ENCODE assay signal across 9 cellular contexts in the genomic region with DNA sequence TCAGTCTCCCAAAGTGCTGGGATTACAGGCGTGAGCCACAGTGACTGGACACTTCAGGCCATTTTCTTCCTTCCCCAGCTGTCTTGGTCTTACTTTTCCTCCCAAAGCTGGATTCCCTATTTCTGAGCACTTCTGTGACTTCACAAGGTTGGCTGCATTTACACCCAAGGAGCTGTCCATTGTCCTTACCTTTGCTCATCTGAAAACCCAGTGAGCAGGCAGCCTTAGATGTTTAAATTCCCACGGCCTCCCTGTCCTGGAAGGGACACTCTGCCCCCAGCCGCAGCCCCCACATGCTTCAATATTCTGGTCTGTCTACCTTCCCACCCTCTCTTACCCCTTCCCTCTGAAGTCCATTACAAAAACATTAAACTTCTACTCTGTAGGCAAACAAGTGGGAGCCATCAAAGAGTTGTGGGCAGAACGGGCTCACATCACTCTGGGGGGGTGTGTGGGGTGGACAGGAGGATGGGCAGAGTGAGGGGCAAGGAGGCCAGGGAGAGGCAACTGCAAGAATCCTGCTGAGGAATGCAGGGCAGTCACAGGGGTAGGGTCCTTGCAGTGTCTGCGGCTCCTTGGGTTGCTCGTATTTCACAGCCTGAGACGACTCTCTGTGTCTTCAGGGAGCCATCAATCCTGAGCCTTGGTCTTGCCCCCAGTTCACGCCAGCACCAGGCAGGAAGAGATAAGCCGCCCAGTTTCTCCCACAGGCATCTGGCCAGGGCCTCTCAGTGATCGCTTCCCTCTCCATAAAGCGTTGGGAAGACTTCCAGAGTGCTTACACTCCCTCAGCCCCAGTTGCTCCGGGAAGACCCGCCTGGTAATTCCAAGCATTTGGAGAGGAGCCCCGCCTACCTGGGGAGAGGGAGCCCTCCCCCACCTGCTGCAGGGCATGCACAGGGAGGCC.
DNase-seq lines count a peak whose midpoint lies in the region; ATAC-seq and TF ChIP-seq lines count a peak whose summit lies in the region.
"Had no signal": no experiment of that assay in that cellular context is flagged by ENCODE, and none has a peak within 500 bp of the region (broad histone marks: within the 10 kb centered on the region; RNA-seq: fewer than 3 reads in every experiment).

No MANE protein-coding gene starts in this region.

- H2AFZ ChIP-seq in PC-3 (ENCODE audit: low read length): no peak overlapping the region
- H2AFZ ChIP-seq in PC-9: no peak overlapping the region

- no peak overlapping the region for H3K9ac ChIP-seq in PC-3 (ENCODE audit: low read length)

- intact Hi-C loops in PC-3 (cut with micrococcal nuclease) (loop anchor here (10.0 kb wide), 1 partner anchor 500 kb away; no protein-coding TSS in a partner anchor), heart right ventricle (cut with DNase I) (loop anchor here in 8 of 10 donors (5.0 to 10.0 kb wide), 13 partner anchors 37 to 510 kb away; partner anchors contain the start of gene ATXN7L1 (in 4 of the 8)), sigmoid colon (cut with DNase I) (loop anchor here (5.0 to 10.0 kb wide), 3 partner anchors 102 to 500 kb away; partner anchors contain the start of gene ATXN7L1), PC-9 (cut with micrococcal nuclease; ENCODE audit: unreplicated experiment) (loop anchor here (5.0 kb wide), 1 partner anchor 497 kb away; no protein-coding TSS in a partner anchor)

- no peak for TF ChIP-seq EP300 in sigmoid colon (IDR thresholded peaks at IDR 0.05)

- no peak overlapping the region for H3K4me2 ChIP-seq in PC-3 (ENCODE audit: low read length)
- no peak overlapping the region for H3K4me2 ChIP-seq in PC-9

- no peak overlapping the region for H3K27ac ChIP-seq in HEK293 (ENCODE audit: extremely low read depth, low read depth, low read length)
- H3K27ac ChIP-seq in PC-3 (ENCODE audit: low read length): no peak overlapping the region
- no peak overlapping the region for H3K27ac ChIP-seq in heart right ventricle
- H3K27ac ChIP-seq in sigmoid colon: peak overlapping the region in 1 of 4 donors; percentile 22
- no peak overlapping the region for H3K27ac ChIP-seq in PC-9

- 24 to 34% methylated on average over 14 of the region's 14 CpGs for WGBS in heart right ventricle, 2 donors
- WGBS in sigmoid colon, 2 donors: 44 to 65% methylated on average over 14 of the region's 14 CpGs

- H4K20me1 ChIP-seq in PC-3 (ENCODE audit: low read length) (no peaks in the 10 kb centered on the region), PC-9 (ENCODE audit: insufficient read depth) (no peaks in the 10 kb centered on the region)

- H3F3A ChIP-seq in PC-3 (ENCODE audit: low read length, unreplicated experiment) (peaks cover 8% of the 10 kb centered on the region), PC-9 (ENCODE audit: insufficient read depth, low read depth) (peaks cover 11% of the 10 kb centered on the region)

- DNase-seq in PC-3 (peak; percentile 44), heart right ventricle (peak; percentile 30 to 46), sigmoid colon (peak; percentile 67), PC-9 (no peak), NCI-H187 treated with DMSO at 0.1 percent for 48 hours (lab: John Stamatoyannopoulos, UW) (no peak), NOMO-1 treated with DMSO at 0.1 percent for 48 hours (lab: John Stamatoyannopoulos, UW; ENCODE audit: unreplicated experiment) (no peak), NCI-H1930 (lab: John Stamatoyannopoulos, UW) (no peak)

- H3K27me3 ChIP-seq in PC-3 (ENCODE audit: low read length): no peaks in the 10 kb centered on the region
- H3K27me3 ChIP-seq in heart right ventricle: no peaks in the 10 kb centered on the region
- no peaks in the 10 kb centered on the region for H3K27me3 ChIP-seq in sigmoid colon
- no peaks in the 10 kb centered on the region for H3K27me3 ChIP-seq in PC-9 (ENCODE audit: insufficient read depth, low read depth)
- H3K27me3 ChIP-seq: adrenal gland had no signal

- CTCF ChIA-PET in HEK293 (lab: Yijun Ruan, JAX): interaction anchor here (0.6 to 2.5 kb wide), 10 partner anchors 8 to 387 kb away, joined by 3 to 15 read pairs (median 4); no protein-coding TSS in a partner anchor
- CTCF ChIA-PET in PC-3 (lab: Charles Lee): no interaction called here
- CTCF ChIA-PET in PC-9 (lab: Charles Lee): interaction anchor here (0.6 to 0.7 kb wide), 2 partner anchors 66 to 94 kb away, joined by 3 read pairs; no protein-coding TSS in a partner anchor

- no peaks in the 10 kb centered on the region for H3K4me1 ChIP-seq in HEK293 (ENCODE audit: control insufficient read depth, insufficient read depth, low read length)
- peaks cover 21% of the 10 kb centered on the region for H3K4me1 ChIP-seq in PC-3 (ENCODE audit: insufficient read depth, low read length)
- H3K4me1 ChIP-seq in heart right ventricle: peaks cover 0 to 18% (median 15%) of the 10 kb centered on the region in 9 donors
- H3K4me1 ChIP-seq in sigmoid colon: peaks cover 0 to 23% (median 18%) of the 10 kb centered on the region in 4 donors
- peaks cover 19% of the 10 kb centered on the region for H3K4me1 ChIP-seq in PC-9 (replicated peaks; ENCODE audit: insufficient read depth)
- H3K4me1 ChIP-seq: adrenal gland had no signal

- H3K79me2 ChIP-seq in PC-3 (ENCODE audit: low read length): no peaks in the 10 kb centered on the region
- H3K79me2 ChIP-seq in PC-9 (ENCODE audit: low read depth): no peaks in the 10 kb centered on the region

- BruUV-seq in PC-3 (replicated peaks; lab: Mats Ljungman, UMichigan) (no TSS peak), PC-9 (replicated peaks; lab: Mats Ljungman, UMichigan) (no TSS peak)

- POLR2A ChIA-PET in HEK293 (lab: Yijun Ruan, JAX): no interaction called here
- POLR2A ChIA-PET in PC-3 (lab: Charles Lee; ENCODE audit: unreplicated experiment): interaction anchor here (0.6 kb wide), 1 partner anchor 584 kb away, joined by 3 read pairs; no protein-coding TSS in a partner anchor
- POLR2A ChIA-PET in PC-9 (lab: Charles Lee; ENCODE audit: unreplicated experiment): no interaction called here

- H3K36me3 ChIP-seq in HEK293 (ENCODE audit: control insufficient read depth in 2 of 2, insufficient read depth in 1 of 2, low read length in 2 of 2) (no peaks in the 10 kb centered on the region), PC-3 (ENCODE audit: low read depth, low read length) (no peaks in the 10 kb centered on the region; the same call in 1 of the 2 replicates), heart right ventricle (peaks cover 0 to 30% (median 0%) of the 10 kb centered on the region in 9 donors), sigmoid colon (no peaks in the 10 kb centered on the region), PC-9 (ENCODE audit: low read depth) (no peaks in the 10 kb centered on the region)
- H3K36me3 ChIP-seq: adrenal gland had no signal

- ATAC-seq in PC-3: no peak
- ATAC-seq in heart right ventricle: peak in 7 of 8 donors; percentile 36 to 72 (median 65)

- H3K9me3 ChIP-seq in HEK293 (ENCODE audit: control insufficient read depth, insufficient read depth, low read depth, low read length) (no peaks in the 10 kb centered on the region), PC-3 (ENCODE audit: low read length) (no peaks in the 10 kb centered on the region), heart right ventricle (no peaks in the 10 kb centered on the region), sigmoid colon (no peaks in the 10 kb centered on the region), PC-9 (ENCODE audit: insufficient read depth, low read depth) (no peaks in the 10 kb centered on the region)
- H3K9me3 ChIP-seq: adrenal gland had no signal

- H3K9me2 ChIP-seq in PC-3 (replicated peaks; ENCODE audit: low read length) (no peaks in the 10 kb centered on the region), PC-9 (ENCODE audit: insufficient read depth) (no peaks in the 10 kb centered on the region)

- TF ChIP-seq CTCF in HEK293 (tag by site-specific recombination; IDR thresholded peaks at IDR 0.05): no peak
- TF ChIP-seq CTCF in PC-3 (conservative IDR thresholded peaks at IDR 0.05; ENCODE audit: low read depth, low read length): no peak
- TF ChIP-seq CTCF in heart right ventricle (IDR thresholded peaks at IDR 0.05): no peak
- TF ChIP-seq CTCF in sigmoid colon (IDR thresholded peaks at IDR 0.05): no peak
- no peak for TF ChIP-seq CTCF in PC-9 (conservative IDR thresholded peaks at IDR 0.05)

- no peak for TF ChIP-seq POLR2A in sigmoid colon (IDR thresholded peaks at IDR 0.05)

- H3K4me3 ChIP-seq in HEK293 (ENCODE audit: low read depth, low read length) (no peak overlapping the region), PC-3 (ENCODE audit: low read length) (no peak overlapping the region), heart right ventricle (no peak overlapping the region), sigmoid colon (no peak overlapping the region), PC-9 (no peak overlapping the region)
- H3K4me3 ChIP-seq: adrenal gland had no signal

TF ChIP-seq in HEK293, 187 proteins besides CTCF, POLR2A, EP300 and RAD21 (continues in another document):
- TF ChIP-seq ZNF423 (tag by site-specific recombination; IDR thresholded peaks at IDR 0.05): 0 out of 2 replicates have a peak, but pooled peaks have one; percentile 17
- TF ChIP-seq SP7 (tag by site-specific recombination; IDR thresholded peaks at IDR 0.05): 0 out of 2 replicates have a peak, but pooled peaks have one; percentile 21
- peak; percentile 89 for TF ChIP-seq ZIC2 (tag by site-specific recombination; IDR thresholded peaks at IDR 0.05)
- TF ChIP-seq ZBTB48 (tag by site-specific recombination; IDR thresholded peaks at IDR 0.05): peak; percentile 98
- TF ChIP-seq EGR2 (tag by site-specific recombination; IDR thresholded peaks at IDR 0.05; ENCODE audit: low read depth): peak; percentile 97
- TF ChIP-seq ZNF248 (tag by site-specific recombination; IDR thresholded peaks at IDR 0.05): no peak
- peak; percentile 97 for TF ChIP-seq ZFHX2 (tag by site-specific recombination; conservative IDR thresholded peaks at IDR 0.05)

Comparison
In these comparisons a context has a peak if more than half of its experiments do, and no peak if none do; other contexts are left out.
1. DNase-seq: peak in PC-3 (single experiment), heart right ventricle (2 of 2) and sigmoid colon (single experiment); none in PC-9 (0 of 2), NCI-H187 treated with DMSO at 0.1 percent for 48 hours (single experiment), NOMO-1 treated with DMSO at 0.1 percent for 48 hours (single experiment) and NCI-H1930 (0 of 2).